10 cellular contexts compared by ENCODE assay signal in genomic region chr2:174750923-174751441, GRCh38. TPM values are rescaled to one million over a fixed set of nuclear protein-coding genes. Genes with fewer than 3 reads are reported as not detected.
A peak's percentile ranks its signal among the peaks of the same experiment; 100 is the strongest.
DNase-seq lines count a peak whose midpoint lies in the region; ATAC-seq and TF ChIP-seq lines count a peak whose summit lies in the region.
"Had no signal": no experiment of that assay in that cellular context is flagged by ENCODE, and none has a peak within 500 bp of the region (broad histone marks: within the 10 kb centered on the region; RNA-seq: fewer than 3 reads in every experiment).

No MANE protein-coding gene starts in this region.

- intact Hi-C loops in A673 (cut with micrococcal nuclease; ENCODE audit: unreplicated experiment), result no loop called here

- CTCF ChIA-PET in A673 (lab: Charles Lee), result no interaction called here

- no peaks in the 10 kb centered on the region for H3K4me1 ChIP-seq in A673 (ENCODE audit: insufficient read depth, low read length, poor library complexity, severe bottlenecking)

- ATAC-seq in GM19351 (IDR thresholded peaks at IDR 0.05; ENCODE audit: unreplicated experiment) (peak; percentile 53), HG03108 (IDR thresholded peaks at IDR 0.05; ENCODE audit: unreplicated experiment) (peak; percentile 61)

- no peaks in the 10 kb centered on the region for H3K36me3 ChIP-seq in A673 (ENCODE audit: insufficient read depth, low read length, poor library complexity, severe bottlenecking)

- POLR2A ChIA-PET in A673 (lab: Charles Lee; ENCODE audit: low non-redundant PET), result no interaction called here

- H3K9me3 ChIP-seq in A673 (ENCODE audit: low read depth, low read length, poor library complexity, severe bottlenecking), result no peaks in the 10 kb centered on the region

- DNase-seq in A673 (ENCODE audit: low spot score) (no peak), retina (no peak), DMS114 treated with DMSO at 0.1 percent for 48 hours (lab: John Stamatoyannopoulos, UW; ENCODE audit: unreplicated experiment) (no peak), NCI-H187 (lab: John Stamatoyannopoulos, UW) (no peak)
- DNase-seq in activated CD8-positive, alpha-beta memory T cell treated with anti-CD3 and anti-CD28 coated beads, Interleukin-2, amount 50 U/mL, for 4 hours, result peak; percentile 23
- DNase-seq in NK-92 treated with Interleukin-12 subunit alpha and Interleukin-12 subunit beta, amount 100 ng/mL, for 24 hours (lab: John Stamatoyannopoulos, UW), result no peak
- DNase-seq: C1 segment of cervical spinal cord had no signal

- peaks cover 3% of the 10 kb centered on the region for H3K27me3 ChIP-seq in A673 (replicated peaks; ENCODE audit: insufficient read depth, low read depth, low read length, poor library complexity)

- H3K27ac ChIP-seq in A673 (ENCODE audit: low read depth, low read length, poor library complexity, severe bottlenecking), result no peak overlapping the region

- no TSS peak for BruUV-seq in A673 (replicated peaks; lab: Mats Ljungman, UMichigan)

- H3K4me3 ChIP-seq in A673 (ENCODE audit: low read depth, low read length, poor library complexity, severe bottlenecking), result no peak overlapping the region

- TF ChIP-seq CTCF in A673 (conservative IDR thresholded peaks at IDR 0.05; ENCODE audit: low read depth, low read length), result peak; percentile 21; the same call in 1 of the 2 replicates

RNA-seq across cellular contexts. Expression of gene CHRNA1, which starts 13.3 kb away (rescaled TPM):
- not detected in 2 replicates for total RNA-seq in A673 (2021)
- total RNA-seq: NCI-H460 had no signal
